ENCODE assay signal across 14 cellular contexts in genomic region chr22:48702573-48703264, GRCh38.
DNase-seq lines count a peak whose midpoint lies in the region; ATAC-seq and TF ChIP-seq lines count a peak whose summit lies in the region.
"Had no signal": no experiment of that assay in that cellular context is flagged by ENCODE, and none has a peak within 500 bp of the region (broad histone marks: within the 10 kb centered on the region; RNA-seq: fewer than 3 reads in every experiment).

No MANE protein-coding gene starts in this region.

- no peak overlapping the region for H3K9ac ChIP-seq in IMR-90 (ENCODE audit: low read depth, low read length)
- no peak overlapping the region for H3K9ac ChIP-seq in smooth muscle cell (ENCODE audit: low read depth)

- no peak overlapping the region for H2AK9ac ChIP-seq in IMR-90 (replicated peaks; ENCODE audit: low read depth, low read length, poor library complexity)

- H2AFZ ChIP-seq in IMR-90 (replicated peaks; ENCODE audit: low read length, poor library complexity) (peak overlapping the region; percentile 11), smooth muscle cell (ENCODE audit: low read depth) (no peak overlapping the region)

- no peak overlapping the region for H2BK5ac ChIP-seq in IMR-90 (ENCODE audit: low read depth, low read length, poor library complexity, severe bottlenecking)

- no peak for DNase-seq in IMR-90
- DNase-seq in body of pancreas = peak; percentile 54 to 77 (median 72)
- peak; percentile 55 for DNase-seq in left lobe of liver (ENCODE audit: low spot score)
- peak; percentile 34 to 93 (median 79) for DNase-seq in substantia nigra (lab: John Stamatoyannopoulos, UW)
- DNase-seq in smooth muscle cell (lab: John Stamatoyannopoulos, UW; ENCODE audit: unreplicated experiment) = no peak
- no peak for DNase-seq in GM13977 (ENCODE audit: low spot score)
- no peak for DNase-seq in KBM-7
- DNase-seq: activated CD4-positive, alpha-beta T cell treated with anti-CD3 and anti-CD28 coated beads for 4 hours; activated gamma-delta T cell; foreskin fibroblast; NCI-H510A treated with DMSO at 0.1 percent for 48 hours had no signal

- WGBS in IMR-90 (ENCODE audit: extremely low coverage in 2 of 2, insufficient read length in 1 of 2), 2 experiments = 47% methylated on average over 6 of the region's 26 CpGs; no CpG with 5 or more reads in 1 of the 2 experiments
- WGBS in body of pancreas, 2 donors = 37 to 43% methylated on average over 17 to 26 of the region's 26 CpGs
- 85% methylated on average over 26 of the region's 26 CpGs for WGBS in smooth muscle cell (ENCODE audit: low lambda C conversion rate)

- ATAC-seq in IMR-90 (ENCODE audit: low read depth) = no peak
- peak; percentile 89 for ATAC-seq in body of pancreas
- peak; percentile 41 for ATAC-seq in left lobe of liver
- no peak for ATAC-seq in GM21447 (IDR thresholded peaks at IDR 0.05; ENCODE audit: unreplicated experiment)
- ATAC-seq: HCT116 had no signal

- no peaks in the 10 kb centered on the region for H3F3A ChIP-seq in smooth muscle cell (ENCODE audit: low read depth)

- H2BK20ac ChIP-seq in IMR-90 (ENCODE audit: low read depth, low read length) = no peak overlapping the region

- no peaks in the 10 kb centered on the region for H3K79me1 ChIP-seq in IMR-90 (ENCODE audit: low read depth in 1 of 2, low read length in 2 of 2)

- no peak overlapping the region for H4K91ac ChIP-seq in IMR-90 (ENCODE audit: insufficient read depth, low read depth, low read length)

- no peak overlapping the region for H3K56ac ChIP-seq in IMR-90 (ENCODE audit: extremely low read depth, insufficient read depth, low read length)

- no peaks in the 10 kb centered on the region for H3K79me2 ChIP-seq in smooth muscle cell (ENCODE audit: low read depth)

- H3K36me3 ChIP-seq in IMR-90 (ENCODE audit: control insufficient read depth, insufficient read depth, low read length) (no peaks in the 10 kb centered on the region), body of pancreas (replicated peaks in 1 of 2; ENCODE audit: insufficient read depth in 1 of 2, low read depth in 2 of 2) (no peaks in the 10 kb centered on the region), smooth muscle cell (ENCODE audit: low read depth) (no peaks in the 10 kb centered on the region)

- H4K8ac ChIP-seq in IMR-90 (ENCODE audit: low read depth in 2 of 2, low read length in 2 of 2) = no peak overlapping the region

- no peak overlapping the region for H3K4me3 ChIP-seq in IMR-90 (ENCODE audit: insufficient read depth, low read depth, low read length)
- no peak overlapping the region for H3K4me3 ChIP-seq in body of pancreas
- H3K4me3 ChIP-seq in smooth muscle cell = no peak overlapping the region
- H3K4me3 ChIP-seq: coronary artery had no signal

- intact Hi-C loops in IMR-90 (cut with micrococcal nuclease) (no loop called here), body of pancreas (cut with DNase I) (no loop called here)

- TF ChIP-seq RAD21 in IMR-90 (IDR thresholded peaks at IDR 0.05; ENCODE audit: low read length) = no peak

- H3K4ac ChIP-seq in IMR-90 (ENCODE audit: low read depth, low read length) = no peak overlapping the region

- dilution Hi-C loops in IMR-90 (cut with HindIII; ENCODE audit: low sequenced_read_pairs, unreplicated experiment) = no loop called here

- no peak overlapping the region for H3K27ac ChIP-seq in IMR-90 (ENCODE audit: insufficient read depth, low read length)
- peak overlapping the region; percentile 74 to 80 (median 78) for H3K27ac ChIP-seq in body of pancreas
- peak overlapping the region; percentile 92 for H3K27ac ChIP-seq in substantia nigra (ENCODE audit: low read depth, low read length, poor library complexity, severe bottlenecking)
- H3K27ac ChIP-seq in smooth muscle cell (ENCODE audit: low read depth) = no peak overlapping the region

- H3K9me3 ChIP-seq in IMR-90 (ENCODE audit: control insufficient read depth, insufficient read depth, low read length) (peaks cover 83% of the 10 kb centered on the region), body of pancreas (no peaks in the 10 kb centered on the region), smooth muscle cell (replicated peaks; ENCODE audit: low read depth) (no peaks in the 10 kb centered on the region)

- no peak overlapping the region for H2BK120ac ChIP-seq in IMR-90 (ENCODE audit: low read depth, low read length)

- H3K27me3 ChIP-seq in IMR-90 (ENCODE audit: control insufficient read depth, insufficient read depth, low read length) = no peaks in the 10 kb centered on the region
- H3K27me3 ChIP-seq in body of pancreas = no peaks in the 10 kb centered on the region
- no peaks in the 10 kb centered on the region for H3K27me3 ChIP-seq in smooth muscle cell (ENCODE audit: low read depth)

- TF ChIP-seq CTCF in IMR-90 (conservative IDR thresholded peaks at IDR 0.05; ENCODE audit: low read depth, low read length) = no peak
- TF ChIP-seq CTCF in body of pancreas (IDR thresholded peaks at IDR 0.05) = no peak
- no peak for TF ChIP-seq CTCF in smooth muscle cell (IDR thresholded peaks at IDR 0.05; ENCODE audit: borderline replicate concordance, insufficient read depth, poor library complexity, severe bottlenecking)
- TF ChIP-seq CTCF in GM13977 (IDR thresholded peaks at IDR 0.05; ENCODE audit: extremely low read depth, insufficient read depth, missing control alignments) = no peak

- H3K4me1 ChIP-seq in IMR-90 (ENCODE audit: control insufficient read depth, insufficient read depth, low read length) (no peaks in the 10 kb centered on the region), body of pancreas (peaks cover 19% of the 10 kb centered on the region), smooth muscle cell (ENCODE audit: low read depth) (no peaks in the 10 kb centered on the region)

- no peak overlapping the region for H3K14ac ChIP-seq in IMR-90 (replicated peaks; ENCODE audit: low read depth, low read length)

- CTCF ChIA-PET in IMR-90 (lab: Yijun Ruan, JAX) = no interaction called here

- no peaks in the 10 kb centered on the region for H3K9me1 ChIP-seq in IMR-90 (ENCODE audit: insufficient read depth, low read length)

- POLR2A ChIA-PET in IMR-90 (lab: Charles Lee; ENCODE audit: unreplicated experiment) = no interaction called here

- no peak overlapping the region for H3K23ac ChIP-seq in IMR-90 (ENCODE audit: low read depth, low read length)

- TF ChIP-seq POLR2A in IMR-90 (IDR thresholded peaks at IDR 0.05; ENCODE audit: low read depth, low read length) (no peak), body of pancreas (IDR thresholded peaks at IDR 0.05) (no peak)

- H3K4me2 ChIP-seq in IMR-90 (ENCODE audit: low read depth, low read length) (no peak overlapping the region), smooth muscle cell (no peak overlapping the region)

- no peaks in the 10 kb centered on the region for H4K20me1 ChIP-seq in IMR-90 (ENCODE audit: insufficient read depth, low read length)
- H4K20me1 ChIP-seq in smooth muscle cell (ENCODE audit: low read depth) = peaks cover 13% of the 10 kb centered on the region

- H2BK15ac ChIP-seq in IMR-90 (ENCODE audit: low read depth, low read length) = no peak overlapping the region

- no peak overlapping the region for H4K5ac ChIP-seq in IMR-90 (ENCODE audit: low read depth, low read length)

- H2AK5ac ChIP-seq in IMR-90 (ENCODE audit: low read depth, low read length) = no peak overlapping the region

- in situ Hi-C loops in IMR-90 (cut with MboI; ENCODE audit: low sequenced_read_pairs) = no loop called here
- in situ Hi-C loops in GM13977 (cut with MboI; ENCODE audit: low pct_unique_long_range_greater_than_20kb, low sequenced_read_pairs, unreplicated experiment) = no loop called here
- in situ Hi-C loops in KBM-7 (cut with MboI; ENCODE audit: low pct_unique_long_range_greater_than_20kb, low sequenced_read_pairs) = no loop called here

- BruUV-seq in IMR-90 (replicated peaks; lab: Mats Ljungman, UMichigan) = no TSS peak

- no peak overlapping the region for H3K18ac ChIP-seq in IMR-90 (ENCODE audit: low read depth, low read length)

TF ChIP-seq in IMR-90, 13 proteins besides CTCF, POLR2A, EP300 and RAD21:
- TF ChIP-seq MAZ (IDR thresholded peaks at IDR 0.05; ENCODE audit: borderline replicate concordance, low read depth, low read length) = no peak
- TF ChIP-seq CHD1 (IDR thresholded peaks at IDR 0.05; ENCODE audit: low read depth, low read length) = no peak
- TF ChIP-seq RCOR1 (IDR thresholded peaks at IDR 0.05; ENCODE audit: insufficient replicate concordance, low read length) = no peak
- TF ChIP-seq NFE2L2 (IDR thresholded peaks at IDR 0.05; ENCODE audit: low read depth, low read length) = no peak

Comparison
In these comparisons a context has a peak if more than half of its experiments do, and no peak if none do; other contexts are left out.
1. ATAC-seq: peak in body of pancreas (single experiment) and left lobe of liver (single experiment); none in IMR-90 (single experiment) and GM21447 (single experiment).
2. DNase-seq: peak in body of pancreas (4 of 4), left lobe of liver (single experiment) and substantia nigra (49 of 49); none in IMR-90 (single experiment), smooth muscle cell (single experiment), GM13977 (single experiment) and KBM-7 (single experiment).
3. H3K27ac ChIP-seq: peak in body of pancreas (4 of 4) and substantia nigra (single experiment); none in IMR-90 (single experiment) and smooth muscle cell (single experiment).